In the genomic region with DNA sequence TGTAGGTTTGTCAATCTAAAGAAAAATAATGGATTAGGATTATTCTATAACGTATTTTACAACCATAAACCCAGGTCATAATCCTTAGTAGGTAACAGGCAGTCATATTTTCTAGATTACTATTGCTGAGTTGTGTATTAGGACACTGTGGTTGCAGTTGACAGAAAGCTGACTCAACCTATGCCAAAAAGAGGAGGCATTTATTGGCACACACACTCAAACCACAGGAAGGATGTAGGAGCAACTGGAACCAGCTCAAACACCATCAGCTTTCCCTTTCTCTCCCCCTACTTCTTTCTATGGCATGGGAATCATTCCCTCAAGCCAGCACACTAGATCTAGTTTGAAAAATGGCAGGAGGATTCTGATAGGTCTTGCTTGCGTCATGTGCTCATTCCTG, we compare ENCODE assay signal across 17 cellular contexts.
A peak's percentile ranks its signal among the peaks of the same experiment; 100 is the strongest.
DNase-seq lines count a peak whose midpoint lies in the region; ATAC-seq, FAIRE-seq and TF ChIP-seq lines count a peak whose summit lies in the region.
"Had no signal": no experiment of that assay in that cellular context is flagged by ENCODE, and none has a peak within 500 bp of the region (broad histone marks: within the 10 kb centered on the region; RNA-seq: fewer than 3 reads in every experiment).

No MANE protein-coding gene starts in this region.

- H3K9me3 ChIP-seq in SK-N-SH (no peaks in the 10 kb centered on the region), fibroblast of lung (ENCODE audit: control insufficient read depth, insufficient read depth, low read depth, low read length) (no peaks in the 10 kb centered on the region), upper lobe of right lung (no peaks in the 10 kb centered on the region)
- H3K9me3 ChIP-seq: transverse colon had no signal

- ATAC-seq in SK-N-SH treated with all-trans-retinoic acid at 6 μM for 48 hours (no peak; the same call in 1 of the 3 replicates), upper lobe of right lung (peak; percentile 27), GM19328 (IDR thresholded peaks at IDR 0.05; ENCODE audit: unreplicated experiment) (no peak)
- ATAC-seq in activated CD4-positive, CD25-positive, alpha-beta regulatory T cell treated with anti-CD3 and anti-CD28 coated beads, Interleukin-2, amount 50 U/mL, for 24 hours = no peak
- ATAC-seq: activated naive CD8-positive, alpha-beta T cell treated with anti-CD3 and anti-CD28 coated beads, Interleukin-2, amount 50 U/mL, for 24 hours; left ventricle myocardium superior had no signal

- H2AFZ ChIP-seq in SK-N-SH (ENCODE audit: low read depth) = no peak overlapping the region
- no peak overlapping the region for H2AFZ ChIP-seq in fibroblast of lung (ENCODE audit: low read length)

- intact Hi-C loops in upper lobe of right lung (cut with DNase I) = no loop called here

- H3K27ac ChIP-seq in SK-N-SH (ENCODE audit: low read depth in 2 of 2, low read length in 1 of 2) (peak overlapping the region in 1 of 2 experiments; percentile 50; a peak in 2 of 4 replicates), fibroblast of lung (ENCODE audit: insufficient read depth, low read length) (no peak overlapping the region), upper lobe of right lung (no peak overlapping the region)
- H3K27ac ChIP-seq: dorsolateral prefrontal cortex, transverse colon had no signal

- FAIRE-seq in RCC 7860 (lab: Jason Lieb, UNC) = peak; percentile 92
- FAIRE-seq: A204.1, H1 had no signal

- H3K9me2 ChIP-seq in SK-N-SH = no peaks in the 10 kb centered on the region

- CTCF ChIA-PET in SK-N-SH (lab: Yijun Ruan, JAX) = no interaction called here

- TF ChIP-seq RAD21 in SK-N-SH (IDR thresholded peaks at IDR 0.05; ENCODE audit: low read length) = no peak

- H3K36me3 ChIP-seq in SK-N-SH (replicated peaks in 1 of 2; ENCODE audit: control insufficient read depth in 1 of 2, insufficient read depth in 2 of 2, low read length in 1 of 2) (no peaks in the 10 kb centered on the region), fibroblast of lung (ENCODE audit: control insufficient read depth, insufficient read depth, low read length) (no peaks in the 10 kb centered on the region), upper lobe of right lung (no peaks in the 10 kb centered on the region)
- H3K36me3 ChIP-seq: transverse colon had no signal

- H3K79me2 ChIP-seq in SK-N-SH (ENCODE audit: insufficient read depth) (no peaks in the 10 kb centered on the region), fibroblast of lung (ENCODE audit: control insufficient read depth, insufficient read depth, low read length) (no peaks in the 10 kb centered on the region)

- H3K4me1 ChIP-seq in SK-N-SH (ENCODE audit: control insufficient read depth in 1 of 2, insufficient read depth in 2 of 2, low read depth in 1 of 2, low read length in 1 of 2) (no peaks in the 10 kb centered on the region), fibroblast of lung (ENCODE audit: control insufficient read depth, extremely low read depth, insufficient read depth, low read length) (no peaks in the 10 kb centered on the region), upper lobe of right lung (no peaks in the 10 kb centered on the region)
- H3K4me1 ChIP-seq: transverse colon had no signal

- TF ChIP-seq CTCF in SK-N-SH (IDR thresholded peaks at IDR 0.05) (no peak), fibroblast of lung (conservative IDR thresholded peaks at IDR 0.05 in 1 of 2, IDR thresholded peaks at IDR 0.05 in 1 of 2; ENCODE audit: low read depth in 1 of 2, low read length in 2 of 2) (no peak), upper lobe of right lung (IDR thresholded peaks at IDR 0.05) (no peak)

- H3K4me3 ChIP-seq in SK-N-SH (ENCODE audit: low read depth in 2 of 2, low read length in 1 of 2) = no peak overlapping the region
- H3K4me3 ChIP-seq in fibroblast of lung (replicated peaks in 1 of 4; ENCODE audit: control extremely low read depth in 1 of 4, insufficient read depth in 1 of 4, low read depth in 3 of 4, low read length in 4 of 4) = no peak overlapping the region
- no peak overlapping the region for H3K4me3 ChIP-seq in upper lobe of right lung
- H3K4me3 ChIP-seq: dorsolateral prefrontal cortex, transverse colon had no signal

- H3K27me3 ChIP-seq in SK-N-SH (ENCODE audit: insufficient read depth) (no peaks in the 10 kb centered on the region), fibroblast of lung (ENCODE audit: control insufficient read depth, insufficient read depth, low read length) (no peaks in the 10 kb centered on the region), upper lobe of right lung (no peaks in the 10 kb centered on the region)
- H3K27me3 ChIP-seq: transverse colon had no signal

- no peak for DNase-seq in SK-N-SH
- DNase-seq in RCC 7860 (ENCODE audit: low spot score) = peak; percentile 68
- peak; percentile 51 to 79 for DNase-seq in fibroblast of lung (ENCODE audit: low read depth in 2 of 2)
- DNase-seq in upper lobe of right lung = no peak
- DNase-seq in AML-193 (lab: John Stamatoyannopoulos, UW) = no peak
- DNase-seq: activated naive CD8-positive, alpha-beta T cell treated with anti-CD3 and anti-CD28 coated beads, Interleukin-2, amount 50 U/mL, for 24 hours; dorsolateral prefrontal cortex; glutamatergic neuron; left ventricle myocardium superior; NCI-H1436; NCI-H69; transverse colon had no signal

- H3K9ac ChIP-seq in SK-N-SH (no peak overlapping the region), fibroblast of lung (ENCODE audit: insufficient read depth, low read length) (no peak overlapping the region)

- H3K4me2 ChIP-seq in SK-N-SH (no peak overlapping the region), fibroblast of lung (ENCODE audit: extremely low read depth, insufficient read depth, low read length) (no peak overlapping the region)

- no peaks in the 10 kb centered on the region for H3F3A ChIP-seq in SK-N-SH (replicated peaks; ENCODE audit: insufficient read depth)

- TF ChIP-seq EP300 in SK-N-SH (IDR thresholded peaks at IDR 0.05; ENCODE audit: borderline replicate concordance in 1 of 2, low read depth in 1 of 2, low read length in 1 of 2) = peak in 1 of 2 experiments; percentile 75; a peak in 1 of 4 replicates

- 60% methylated on average over 2 of the region's 2 CpGs for WGBS in SK-N-SH (ENCODE audit: low lambda C conversion rate)

- POLR2A ChIA-PET in SK-N-SH (lab: Yijun Ruan, JAX) = no interaction called here

- H4K20me1 ChIP-seq in SK-N-SH (ENCODE audit: insufficient read depth) (no peaks in the 10 kb centered on the region), fibroblast of lung (ENCODE audit: control insufficient read depth, extremely low read depth, insufficient read depth, low read length) (no peaks in the 10 kb centered on the region)

TF ChIP-seq in SK-N-SH, 30 proteins besides CTCF, POLR2A, EP300 and RAD21 (continues in another document):
- TF ChIP-seq POLR2AphosphoS5 (IDR thresholded peaks at IDR 0.05; ENCODE audit: low read depth, low read length) (no peak), CHD2 (IDR thresholded peaks at IDR 0.05; ENCODE audit: low read length, partially characterized antibody) (no peak), FOXM1 (IDR thresholded peaks at IDR 0.05; ENCODE audit: low read depth) (peak; percentile 33; the same call in 1 of the 2 replicates), SIN3A (IDR thresholded peaks at IDR 0.05; ENCODE audit: borderline replicate concordance, low read depth, low read length) (no peak), RXRA (IDR thresholded peaks at IDR 0.05; ENCODE audit: borderline replicate concordance, low read depth) (no peak), TAF1 (IDR thresholded peaks at IDR 0.05; ENCODE audit: borderline replicate concordance, low read depth, low read length) (no peak; the same call in 1 of the 2 replicates), ELF1 (IDR thresholded peaks at IDR 0.05) (no peak), YY1 (IDR thresholded peaks at IDR 0.05; ENCODE audit: low read depth) (no peak), MEF2A (IDR thresholded peaks at IDR 0.05; ENCODE audit: borderline replicate concordance, low read depth) (peak; percentile 23; the same call in 1 of the 2 replicates), MXI1 (IDR thresholded peaks at IDR 0.05; ENCODE audit: low read depth, low read length) (no peak), RFX5 (IDR thresholded peaks at IDR 0.05; ENCODE audit: low read length) (no peak)
- TF ChIP-seq, protein P1, sequence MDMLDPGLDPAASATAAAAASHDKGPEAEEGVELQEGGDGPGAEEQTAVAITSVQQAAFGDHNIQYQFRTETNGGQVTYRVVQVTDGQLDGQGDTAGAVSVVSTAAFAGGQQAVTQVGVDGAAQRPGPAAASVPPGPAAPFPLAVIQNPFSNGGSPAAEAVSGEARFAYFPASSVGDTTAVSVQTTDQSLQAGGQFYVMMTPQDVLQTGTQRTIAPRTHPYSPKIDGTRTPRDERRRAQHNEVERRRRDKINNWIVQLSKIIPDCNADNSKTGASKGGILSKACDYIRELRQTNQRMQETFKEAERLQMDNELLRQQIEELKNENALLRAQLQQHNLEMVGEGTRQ (IDR thresholded peaks at IDR 0.05; ENCODE audit: borderline replicate concordance, low read depth, low read length) = no peak

TF ChIP-seq in SK-N-SH treated with all-trans-retinoic acid at 6 μM for 48 hours, 23 proteins besides CTCF, POLR2A, EP300 and RAD21 (continues in another document):
- TF ChIP-seq ZNF565 (CRISPR knock-in tag; conservative IDR thresholded peaks at IDR 0.05; ENCODE audit: low read depth) (no peak), SNAI2 (CRISPR knock-in tag; IDR thresholded peaks at IDR 0.05) (no peak), ZNF70 (CRISPR knock-in tag; IDR thresholded peaks at IDR 0.05) (no peak), ESRRG (CRISPR knock-in tag; IDR thresholded peaks at IDR 0.05) (no peak)
- TF ChIP-seq, protein P2, sequence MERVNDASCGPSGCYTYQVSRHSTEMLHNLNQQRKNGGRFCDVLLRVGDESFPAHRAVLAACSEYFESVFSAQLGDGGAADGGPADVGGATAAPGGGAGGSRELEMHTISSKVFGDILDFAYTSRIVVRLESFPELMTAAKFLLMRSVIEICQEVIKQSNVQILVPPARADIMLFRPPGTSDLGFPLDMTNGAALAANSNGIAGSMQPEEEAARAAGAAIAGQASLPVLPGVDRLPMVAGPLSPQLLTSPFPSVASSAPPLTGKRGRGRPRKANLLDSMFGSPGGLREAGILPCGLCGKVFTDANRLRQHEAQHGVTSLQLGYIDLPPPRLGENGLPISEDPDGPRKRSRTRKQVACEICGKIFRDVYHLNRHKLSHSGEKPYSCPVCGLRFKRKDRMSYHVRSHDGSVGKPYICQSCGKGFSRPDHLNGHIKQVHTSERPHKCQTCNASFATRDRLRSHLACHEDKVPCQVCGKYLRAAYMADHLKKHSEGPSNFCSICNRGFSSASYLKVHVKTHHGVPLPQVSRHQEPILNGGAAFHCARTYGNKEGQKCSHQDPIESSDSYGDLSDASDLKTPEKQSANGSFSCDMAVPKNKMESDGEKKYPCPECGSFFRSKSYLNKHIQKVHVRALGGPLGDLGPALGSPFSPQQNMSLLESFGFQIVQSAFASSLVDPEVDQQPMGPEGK (CRISPR knock-in tag; IDR thresholded peaks at IDR 0.05; ENCODE audit: borderline replicate concordance) = no peak

Comparison
In these comparisons a context has a peak if more than half of its experiments do, and no peak if none do; other contexts are left out.
1. DNase-seq: peak in RCC 7860 (single experiment) and fibroblast of lung (2 of 2); none in SK-N-SH (single experiment), upper lobe of right lung (single experiment) and AML-193 (0 of 2).